ENCODE assay signal across 1 cellular context in the genomic region with DNA sequence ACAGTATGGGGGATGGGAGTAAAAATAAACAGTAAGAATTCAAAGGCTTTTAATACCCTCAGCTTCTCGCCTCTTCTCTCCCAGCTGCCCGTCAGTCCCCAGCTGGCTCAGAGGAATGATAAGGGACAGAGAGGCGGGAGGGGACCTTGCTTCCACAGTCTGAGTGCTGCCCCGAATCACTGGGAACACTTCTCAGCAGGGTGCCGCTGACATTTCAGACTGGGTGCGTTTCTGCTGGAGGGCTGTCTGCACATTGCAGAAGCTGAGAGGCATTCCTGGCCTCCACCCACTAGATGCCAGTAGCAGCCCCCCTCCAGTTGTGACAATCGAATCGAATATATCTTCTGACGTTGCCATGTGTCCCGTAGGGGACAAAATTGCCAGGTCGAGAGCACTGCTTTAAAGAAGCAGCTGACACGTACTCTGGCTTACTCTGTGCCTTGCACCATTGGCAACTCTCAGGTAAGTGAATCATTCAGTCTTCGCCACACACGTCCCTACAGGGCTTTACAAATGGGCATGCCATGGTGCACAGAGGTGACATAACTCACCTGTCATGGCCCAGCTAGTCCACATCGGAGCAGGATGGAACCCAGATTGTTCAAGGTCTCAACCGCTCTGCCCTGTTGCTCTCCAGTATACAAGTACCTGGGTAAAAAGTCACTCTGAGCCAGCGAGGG.
TF ChIP-seq lines count a peak whose summit lies in the region.

No MANE protein-coding gene starts in this region.

TF ChIP-seq in SK-N-SH treated with all-trans-retinoic acid at 6 μM for 48 hours, 23 proteins besides CTCF, POLR2A, EP300 and RAD21 (continued from another document):
- TF ChIP-seq GLIS3 (CRISPR knock-in tag; IDR thresholded peaks at IDR 0.05), result no peak
- TF ChIP-seq TSHZ2 (CRISPR knock-in tag; IDR thresholded peaks at IDR 0.05), result no peak
- no peak for TF ChIP-seq POU6F1 (CRISPR knock-in tag; IDR thresholded peaks at IDR 0.05; ENCODE audit: borderline replicate concordance, low read depth)
- no peak for TF ChIP-seq ZFP3 (CRISPR knock-in tag; IDR thresholded peaks at IDR 0.05)
- TF ChIP-seq, protein P1, sequence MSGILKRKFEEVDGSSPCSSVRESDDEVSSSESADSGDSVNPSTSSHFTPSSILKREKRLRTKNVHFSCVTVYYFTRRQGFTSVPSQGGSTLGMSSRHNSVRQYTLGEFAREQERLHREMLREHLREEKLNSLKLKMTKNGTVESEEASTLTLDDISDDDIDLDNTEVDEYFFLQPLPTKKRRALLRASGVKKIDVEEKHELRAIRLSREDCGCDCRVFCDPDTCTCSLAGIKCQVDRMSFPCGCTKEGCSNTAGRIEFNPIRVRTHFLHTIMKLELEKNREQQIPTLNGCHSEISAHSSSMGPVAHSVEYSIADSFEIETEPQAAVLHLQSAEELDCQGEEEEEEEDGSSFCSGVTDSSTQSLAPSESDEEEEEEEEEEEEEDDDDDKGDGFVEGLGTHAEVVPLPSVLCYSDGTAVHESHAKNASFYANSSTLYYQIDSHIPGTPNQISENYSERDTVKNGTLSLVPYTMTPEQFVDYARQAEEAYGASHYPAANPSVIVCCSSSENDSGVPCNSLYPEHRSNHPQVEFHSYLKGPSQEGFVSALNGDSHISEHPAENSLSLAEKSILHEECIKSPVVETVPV (CRISPR knock-in tag; IDR thresholded peaks at IDR 0.05), result no peak
